2 cellular contexts compared by ENCODE assay signal in genomic region chr2:33134764-33135560, GRCh38.
TF ChIP-seq lines count a peak whose summit lies in the region.

No MANE protein-coding gene starts in this region.

TF ChIP-seq in HCT116, 20 proteins besides CTCF, POLR2A, EP300 and RAD21 (continued from another document):
- no peak for TF ChIP-seq REST (IDR thresholded peaks at IDR 0.05; ENCODE audit: low read depth)
- TF ChIP-seq ZFX (IDR thresholded peaks at IDR 0.05), result no peak
- no peak for TF ChIP-seq EGR1 (IDR thresholded peaks at IDR 0.05; ENCODE audit: low read depth)
- no peak for TF ChIP-seq ELF1 (IDR thresholded peaks at IDR 0.05; ENCODE audit: borderline replicate concordance, low read depth)
- TF ChIP-seq ZNF274 (IDR thresholded peaks at IDR 0.05; ENCODE audit: low read depth, low read length), result no peak
- no peak for TF ChIP-seq ATF3 (IDR thresholded peaks at IDR 0.05)
- no peak for TF ChIP-seq MAX (IDR thresholded peaks at IDR 0.05)
- no peak for TF ChIP-seq CBX3 (IDR thresholded peaks at IDR 0.05; ENCODE audit: low read depth)
- no peak for TF ChIP-seq ZBTB33 (IDR thresholded peaks at IDR 0.05; ENCODE audit: extremely low read depth, insufficient replicate concordance, low read length)
- TF ChIP-seq JUND (IDR thresholded peaks at IDR 0.05), result no peak
- TF ChIP-seq EZH2 (IDR thresholded peaks at IDR 0.05), result no peak
- TF ChIP-seq SIN3A (IDR thresholded peaks at IDR 0.05; ENCODE audit: low read depth), result no peak
- TF ChIP-seq FOSL1 (IDR thresholded peaks at IDR 0.05; ENCODE audit: low read depth), result no peak

TF ChIP-seq in K562, 482 proteins besides CTCF, POLR2A, EP300 and RAD21 (continued from another document):
- TF ChIP-seq TFAP4 (CRISPR knock-in tag; IDR thresholded peaks at IDR 0.05; ENCODE audit: borderline replicate concordance) (peak; percentile 53; the same call in 1 of the 2 replicates), ATF3 (IDR thresholded peaks at IDR 0.05) (0 out of 2 replicates have a peak, but pooled peaks have one; percentile 17), ATF3 (CRISPR knock-in tag; conservative IDR thresholded peaks at IDR 0.05) (no peak), SMARCC2 (IDR thresholded peaks at IDR 0.05; ENCODE audit: low read depth) (no peak), NCOA2 (IDR thresholded peaks at IDR 0.05; ENCODE audit: partially characterized antibody in 2 of 2) (peak in 1 of 2 experiments; percentile 84), ZNF3 (CRISPR knock-in tag; IDR thresholded peaks at IDR 0.05) (no peak), CCAR2 (IDR thresholded peaks at IDR 0.05; ENCODE audit: low read depth, low read length) (no peak), ZKSCAN8 (CRISPR knock-in tag; IDR thresholded peaks at IDR 0.05) (0 out of 2 replicates have a peak, but pooled peaks have one; percentile 54), HOXB6 (CRISPR knock-in tag; IDR thresholded peaks at IDR 0.05; ENCODE audit: borderline replicate concordance) (no peak)
